ENCODE assay signal across 2 cellular contexts in the genomic region with DNA sequence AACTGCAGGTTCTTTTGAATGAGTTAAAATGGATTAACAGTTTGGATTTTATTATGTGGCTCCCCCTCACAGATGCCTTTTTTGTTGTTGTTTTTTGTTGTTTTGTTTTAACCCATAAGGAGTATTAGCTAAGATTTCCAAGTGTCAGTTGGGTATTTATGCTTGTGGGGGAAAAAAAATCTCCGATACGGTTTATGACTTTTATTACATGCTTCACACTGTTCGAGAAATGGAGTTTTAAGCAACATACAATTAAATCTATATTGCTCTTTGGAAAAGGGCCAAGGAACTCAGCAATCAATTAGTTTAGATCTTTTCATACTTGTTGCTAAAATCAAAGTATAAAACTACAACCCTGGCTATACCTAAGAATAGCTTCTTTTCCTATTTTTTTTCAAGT.
TF ChIP-seq lines count a peak whose summit lies in the region.

No MANE protein-coding gene starts in this region.

TF ChIP-seq in IMR-90, 13 proteins besides CTCF, POLR2A, EP300 and RAD21 (continued from another document):
- TF ChIP-seq, protein P1, sequence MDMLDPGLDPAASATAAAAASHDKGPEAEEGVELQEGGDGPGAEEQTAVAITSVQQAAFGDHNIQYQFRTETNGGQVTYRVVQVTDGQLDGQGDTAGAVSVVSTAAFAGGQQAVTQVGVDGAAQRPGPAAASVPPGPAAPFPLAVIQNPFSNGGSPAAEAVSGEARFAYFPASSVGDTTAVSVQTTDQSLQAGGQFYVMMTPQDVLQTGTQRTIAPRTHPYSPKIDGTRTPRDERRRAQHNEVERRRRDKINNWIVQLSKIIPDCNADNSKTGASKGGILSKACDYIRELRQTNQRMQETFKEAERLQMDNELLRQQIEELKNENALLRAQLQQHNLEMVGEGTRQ (IDR thresholded peaks at IDR 0.05; ENCODE audit: low read depth, low read length): no peak
- TF ChIP-seq CHD1 (IDR thresholded peaks at IDR 0.05; ENCODE audit: low read depth, low read length) (no peak), CEBPB (IDR thresholded peaks at IDR 0.05; ENCODE audit: low read depth, low read length) (no peak), FOS (IDR thresholded peaks at IDR 0.05; ENCODE audit: low read depth, low read length) (no peak), SMC3 (IDR thresholded peaks at IDR 0.05; ENCODE audit: low read depth, low read length) (no peak), BHLHE40 (IDR thresholded peaks at IDR 0.05; ENCODE audit: low read depth, low read length) (no peak), MAFK (IDR thresholded peaks at IDR 0.05; ENCODE audit: low read depth, low read length) (no peak), RCOR1 (IDR thresholded peaks at IDR 0.05; ENCODE audit: insufficient replicate concordance, low read length) (no peak), MAZ (IDR thresholded peaks at IDR 0.05; ENCODE audit: borderline replicate concordance, low read depth, low read length) (no peak)
- TF ChIP-seq, protein P2, sequence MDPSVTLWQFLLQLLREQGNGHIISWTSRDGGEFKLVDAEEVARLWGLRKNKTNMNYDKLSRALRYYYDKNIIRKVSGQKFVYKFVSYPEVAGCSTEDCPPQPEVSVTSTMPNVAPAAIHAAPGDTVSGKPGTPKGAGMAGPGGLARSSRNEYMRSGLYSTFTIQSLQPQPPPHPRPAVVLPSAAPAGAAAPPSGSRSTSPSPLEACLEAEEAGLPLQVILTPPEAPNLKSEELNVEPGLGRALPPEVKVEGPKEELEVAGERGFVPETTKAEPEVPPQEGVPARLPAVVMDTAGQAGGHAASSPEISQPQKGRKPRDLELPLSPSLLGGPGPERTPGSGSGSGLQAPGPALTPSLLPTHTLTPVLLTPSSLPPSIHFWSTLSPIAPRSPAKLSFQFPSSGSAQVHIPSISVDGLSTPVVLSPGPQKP (IDR thresholded peaks at IDR 0.05; ENCODE audit: borderline replicate concordance, low read depth, low read length): no peak

TF ChIP-seq in HEK293T, 16 proteins besides CTCF, POLR2A, EP300 and RAD21 (continued from another document):
- TF ChIP-seq, protein P3, sequence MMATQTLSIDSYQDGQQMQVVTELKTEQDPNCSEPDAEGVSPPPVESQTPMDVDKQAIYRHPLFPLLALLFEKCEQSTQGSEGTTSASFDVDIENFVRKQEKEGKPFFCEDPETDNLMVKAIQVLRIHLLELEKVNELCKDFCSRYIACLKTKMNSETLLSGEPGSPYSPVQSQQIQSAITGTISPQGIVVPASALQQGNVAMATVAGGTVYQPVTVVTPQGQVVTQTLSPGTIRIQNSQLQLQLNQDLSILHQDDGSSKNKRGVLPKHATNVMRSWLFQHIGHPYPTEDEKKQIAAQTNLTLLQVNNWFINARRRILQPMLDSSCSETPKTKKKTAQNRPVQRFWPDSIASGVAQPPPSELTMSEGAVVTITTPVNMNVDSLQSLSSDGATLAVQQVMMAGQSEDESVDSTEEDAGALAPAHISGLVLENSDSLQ (IDR thresholded peaks at IDR 0.05): no peak; the same call in 1 of the 2 replicates
- no peak for TF ChIP-seq FOXK2 (IDR thresholded peaks at IDR 0.05)
